11 cellular contexts compared by ENCODE assay signal in the genomic region with DNA sequence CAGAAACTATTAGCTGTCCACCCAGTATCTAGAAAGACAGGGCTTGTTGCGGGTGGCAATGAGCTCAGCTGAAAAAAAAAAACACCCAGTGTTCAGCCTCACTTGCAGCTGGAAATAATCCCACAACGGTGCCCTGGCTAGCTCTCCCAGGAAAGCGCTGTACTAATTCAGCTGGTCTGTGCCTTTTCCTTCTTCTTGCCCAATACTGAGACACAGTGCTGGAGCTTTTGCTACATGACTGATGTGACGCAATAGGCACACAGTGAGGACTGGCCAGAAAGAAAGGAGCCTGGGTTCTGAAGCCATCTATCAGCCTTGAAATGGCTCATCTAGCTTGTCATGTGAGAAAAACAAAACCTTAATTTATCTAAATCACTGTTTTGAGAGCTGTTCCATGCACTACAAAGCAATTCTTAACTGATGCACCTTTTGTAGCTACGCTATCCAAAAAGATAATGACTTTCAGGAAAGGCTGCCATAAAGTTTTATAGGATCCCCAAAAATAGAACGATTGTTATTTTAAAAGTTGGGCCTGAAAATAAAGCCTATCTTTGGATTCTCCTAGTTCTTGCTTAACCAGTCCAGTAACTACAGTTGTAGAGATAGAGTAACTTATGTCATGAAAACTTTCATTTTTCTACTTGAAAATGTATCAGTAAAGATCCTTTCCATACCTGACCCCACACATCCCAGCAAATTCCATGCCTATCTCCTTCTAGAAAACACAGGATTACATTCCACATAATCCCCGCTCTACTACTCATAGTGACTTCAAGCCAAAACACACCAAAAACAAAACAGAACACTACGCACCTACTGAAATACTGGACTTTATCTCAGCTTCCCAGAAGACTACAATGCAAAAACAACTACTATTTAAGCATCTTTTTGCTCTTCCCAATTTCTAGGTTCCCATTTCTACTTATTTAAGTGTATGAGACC. TPM values are rescaled to one million over a fixed set of nuclear protein-coding genes. Genes with fewer than 3 reads are reported as not detected.
DNase-seq lines count a peak whose midpoint lies in the region; ATAC-seq and TF ChIP-seq lines count a peak whose summit lies in the region.
"Had no signal": no experiment of that assay in that cellular context is flagged by ENCODE, and none has a peak within 500 bp of the region (broad histone marks: within the 10 kb centered on the region; RNA-seq: fewer than 3 reads in every experiment).

No MANE protein-coding gene starts in this region.

- H3K4me3 ChIP-seq in RWPE2 (ENCODE audit: severe bottlenecking) (no peak overlapping the region), gastroesophageal sphincter (no peak overlapping the region), ovary (no peak overlapping the region), neural progenitor cell (no peak overlapping the region)

- H4K20me1 ChIP-seq in neural progenitor cell (ENCODE audit: low read depth): no peaks in the 10 kb centered on the region

- H2AFZ ChIP-seq in neural progenitor cell (replicated peaks): no peak overlapping the region

- peaks cover 2% of the 10 kb centered on the region for H3K4me1 Mint-ChIP-seq in neural progenitor cell

- TF ChIP-seq EP300 in gastroesophageal sphincter (IDR thresholded peaks at IDR 0.05): no peak
- TF ChIP-seq EP300 in ovary (IDR thresholded peaks at IDR 0.05): no peak

- no peaks in the 10 kb centered on the region for H3F3A ChIP-seq in neural progenitor cell (ENCODE audit: low read depth)

- H3K27me3 ChIP-seq in RWPE2 (ENCODE audit: insufficient read depth, poor library complexity, severe bottlenecking) (no peaks in the 10 kb centered on the region), gastroesophageal sphincter (no peaks in the 10 kb centered on the region), ovary (no peaks in the 10 kb centered on the region), neural progenitor cell (no peaks in the 10 kb centered on the region)

- no peak overlapping the region for H3K9ac ChIP-seq in neural progenitor cell

- intact Hi-C loops in ovary (cut with DNase I): no loop called here

- H3K9me3 ChIP-seq in RWPE2 (ENCODE audit: severe bottlenecking) (no peaks in the 10 kb centered on the region), gastroesophageal sphincter (no peaks in the 10 kb centered on the region), ovary (no peaks in the 10 kb centered on the region), neural progenitor cell (ENCODE audit: low read depth) (no peaks in the 10 kb centered on the region)

- peaks cover 32% of the 10 kb centered on the region for H3K36me3 ChIP-seq in RWPE2 (ENCODE audit: low read depth)
- H3K36me3 ChIP-seq in gastroesophageal sphincter: peaks cover 0 to 47% of the 10 kb centered on the region in 2 donors
- H3K36me3 ChIP-seq in ovary: no peaks in the 10 kb centered on the region
- no peaks in the 10 kb centered on the region for H3K36me3 ChIP-seq in neural progenitor cell

- H3K4me2 ChIP-seq in neural progenitor cell: no peak overlapping the region

- ATAC-seq in RWPE2 (ENCODE audit: low read depth): 0 out of 3 replicates have a peak, but pooled peaks have one; percentile 29
- ATAC-seq in gastroesophageal sphincter: peak; percentile 99
- ATAC-seq in GM19324 (IDR thresholded peaks at IDR 0.05; ENCODE audit: low FRiP score, unreplicated experiment): no peak
- no peak for ATAC-seq in HG02642 (IDR thresholded peaks at IDR 0.05; ENCODE audit: poor library complexity, unreplicated experiment)
- ATAC-seq: activated naive CD4-positive, alpha-beta T cell treated with anti-CD3 and anti-CD28 coated beads, Interleukin-2, amount 50 U/mL, for 72 hours had no signal

- H3K4me1 ChIP-seq in RWPE2 (ENCODE audit: insufficient read depth, poor library complexity, severe bottlenecking) (no peaks in the 10 kb centered on the region), gastroesophageal sphincter (peaks cover 0 to 32% (median 5%) of the 10 kb centered on the region in 3 donors), ovary (ENCODE audit: insufficient read depth) (peaks cover 8% of the 10 kb centered on the region), neural progenitor cell (no peaks in the 10 kb centered on the region)

- peaks cover 11% of the 10 kb centered on the region for H3K36me3 Mint-ChIP-seq in neural progenitor cell

- H3K27me3 Mint-ChIP-seq in neural progenitor cell (ENCODE audit: insufficient read depth, low read depth): no peaks in the 10 kb centered on the region

- TF ChIP-seq POLR2A in gastroesophageal sphincter (IDR thresholded peaks at IDR 0.05): no peak
- no peak for TF ChIP-seq POLR2A in ovary (IDR thresholded peaks at IDR 0.05)

- no peak for TF ChIP-seq CTCF in RWPE2 (IDR thresholded peaks at IDR 0.05; ENCODE audit: poor library complexity, severe bottlenecking)
- TF ChIP-seq CTCF in gastroesophageal sphincter (IDR thresholded peaks at IDR 0.05): no peak
- no peak for TF ChIP-seq CTCF in ovary (IDR thresholded peaks at IDR 0.05)
- no peak for TF ChIP-seq CTCF in neural progenitor cell (IDR thresholded peaks at IDR 0.05)

- peak; percentile 77 for DNase-seq in Ammon's horn (ENCODE audit: low spot score)
- DNase-seq in RWPE2 (ENCODE audit: low spot score): no peak
- peak; percentile 32 to 66 (median 49) for DNase-seq in ovary
- no peak for DNase-seq in neural progenitor cell (ENCODE audit: low spot score)
- no peak for DNase-seq in DMS 273 (lab: John Stamatoyannopoulos, UW; ENCODE audit: unreplicated experiment)
- DNase-seq: DMS53, NCI-H187 treated with DMSO at 0.1 percent for 48 hours had no signal

- 29 to 36% methylated on average over 8 of the region's 8 CpGs for WGBS in gastroesophageal sphincter (ENCODE audit: low coverage in 1 of 2), 2 donors
- 32 to 37% (median 33%) methylated on average over 8 of the region's 8 CpGs for WGBS in ovary, 3 donors

- H3K4me3 Mint-ChIP-seq in neural progenitor cell: no peak overlapping the region

- H3K9me3 Mint-ChIP-seq in neural progenitor cell: no peaks in the 10 kb centered on the region
- H3K9me3 Mint-ChIP-seq: activated naive CD4-positive, alpha-beta T cell treated with anti-CD3 and anti-CD28 coated beads, Interleukin-2, amount 50 U/mL, for 72 hours had no signal

- H3K79me2 ChIP-seq in neural progenitor cell (ENCODE audit: low read depth): no peaks in the 10 kb centered on the region

- no peak overlapping the region for H3K27ac ChIP-seq in RWPE2 (ENCODE audit: poor library complexity, severe bottlenecking)
- peak overlapping the region; percentile 60 to 74 (median 68) for H3K27ac ChIP-seq in gastroesophageal sphincter
- peak overlapping the region in 1 of 2 donors; percentile 62 for H3K27ac ChIP-seq in ovary
- no peak overlapping the region for H3K27ac ChIP-seq in neural progenitor cell

- no peak overlapping the region for H3K27ac Mint-ChIP-seq in neural progenitor cell
- H3K27ac Mint-ChIP-seq: activated naive CD4-positive, alpha-beta T cell treated with anti-CD3 and anti-CD28 coated beads, Interleukin-2, amount 50 U/mL, for 72 hours had no signal

RNA-seq across cellular contexts. Expression of a gene that starts 15.9 kb away (rescaled TPM):
- 100 to 1,000 TPM in 2 of 4 donors, 10 to 100 TPM in 2; 73.3 to 122 (median 88.9) TPM for total RNA-seq in gastroesophageal sphincter
- total RNA-seq in ovary: 10 to 100 TPM; 58.7 to 96.9 (median 68.4) TPM
- polyA plus RNA-seq in ovary: 10 to 100 TPM; 33.8 to 57.6 TPM
- 45.2 and 56.1 TPM in 2 replicates for total RNA-seq in neural progenitor cell (ENCODE audit: low replicate concordance)

Comparison
In these comparisons a context has a peak if more than half of its experiments do, and no peak if none do; other contexts are left out.
1. DNase-seq: peak in Ammon's horn (single experiment) and ovary (5 of 5); none in RWPE2 (single experiment), neural progenitor cell (single experiment) and DMS 273 (single experiment).
2. ATAC-seq: peak in RWPE2 (single experiment) and gastroesophageal sphincter (single experiment); none in GM19324 (single experiment) and HG02642 (single experiment).
3. H3K27ac ChIP-seq: peak in gastroesophageal sphincter (4 of 4); none in RWPE2 (single experiment) and neural progenitor cell (single experiment).